Comparison of ENCODE assay signal across 7 cellular contexts in the genomic region with DNA sequence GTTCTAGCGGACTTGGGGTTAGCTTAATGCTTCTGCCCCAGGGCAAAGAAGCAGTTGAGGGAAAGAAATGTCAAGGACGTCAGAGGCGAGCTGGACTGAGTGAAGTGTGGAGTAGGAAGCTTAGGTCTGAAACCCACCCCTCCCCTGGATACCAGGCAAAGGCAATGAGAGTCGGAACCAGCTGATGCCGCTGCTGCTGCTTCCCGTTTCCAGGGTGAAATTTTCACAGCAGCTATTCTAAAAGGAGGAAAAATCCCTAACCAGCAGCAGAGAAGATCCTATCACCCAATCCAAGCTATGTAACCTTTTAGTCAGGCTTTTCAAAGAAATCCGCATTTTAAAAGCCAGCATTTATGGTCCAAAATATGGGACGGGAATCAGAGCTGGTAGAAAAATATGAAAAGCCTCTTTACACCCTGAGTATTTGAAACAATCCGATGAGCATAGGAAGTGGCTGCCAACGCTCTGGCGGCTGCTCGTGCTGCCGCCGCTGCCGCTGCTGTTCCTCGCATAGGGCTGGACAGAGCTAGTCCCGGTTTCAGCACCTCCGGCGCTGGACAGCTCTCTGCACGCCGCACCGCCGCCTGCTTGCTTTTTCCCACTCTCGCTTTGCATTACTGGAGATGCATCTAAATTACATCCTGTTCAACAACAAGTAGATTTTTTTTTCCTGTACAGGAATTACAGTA.
DNase-seq lines count a peak whose midpoint lies in the region; ATAC-seq and TF ChIP-seq lines count a peak whose summit lies in the region.

No MANE protein-coding gene starts in this region.

- H3K4me1 ChIP-seq in tibial nerve: no peaks in the 10 kb centered on the region

- H3K27ac Mint-ChIP-seq in activated CD4-positive, alpha-beta T cell treated with anti-CD3 and anti-CD28 coated beads, Interleukin-2, amount 10 ng/mL, durations not matched to agents 7 days and 5 days: no peak overlapping the region

- TF ChIP-seq EP300 in tibial nerve (IDR thresholded peaks at IDR 0.05): peak in 1 of 2 donors; percentile 19

- H3K9me3 ChIP-seq in tibial nerve: no peaks in the 10 kb centered on the region

- no peaks in the 10 kb centered on the region for H3K9me3 Mint-ChIP-seq in activated CD4-positive, alpha-beta T cell treated with anti-CD3 and anti-CD28 coated beads, Interleukin-2, amount 10 ng/mL, durations not matched to agents 7 days and 5 days

- POLR2A ChIA-PET in activated CD4-positive, alpha-beta T cell treated with anti-CD3 and anti-CD28 coated beads, Interleukin-2, amount 10 ng/mL, durations not matched to agents 7 days and 5 days (lab: Charles Lee): no interaction called here

- no peaks in the 10 kb centered on the region for H3K27me3 Mint-ChIP-seq in activated CD4-positive, alpha-beta T cell treated with anti-CD3 and anti-CD28 coated beads, Interleukin-2, amount 10 ng/mL, durations not matched to agents 7 days and 5 days

- DNase-seq in NCI-H1048 (lab: John Stamatoyannopoulos, UW): peak; percentile 44
- peak; percentile 59 for DNase-seq in activated CD4-positive, alpha-beta T cell treated with anti-CD3 and anti-CD28 coated beads, Interleukin-2, amount 10 ng/mL, durations not matched to agents 7 days and 5 days
- peak; percentile 7 for DNase-seq in epithelial cell of proximal tubule (ENCODE audit: low read depth)
- peak; percentile 79 for DNase-seq in mucosa of gallbladder (ENCODE audit: low spot score)
- DNase-seq in tibial nerve (ENCODE audit: low spot score in 2 of 2): peak; percentile 11 to 22

- TF ChIP-seq CTCF in epithelial cell of proximal tubule (conservative IDR thresholded peaks at IDR 0.05; ENCODE audit: low read depth, low read length) (no peak), tibial nerve (IDR thresholded peaks at IDR 0.05) (no peak)

- H3K4me3 Mint-ChIP-seq in activated CD4-positive, alpha-beta T cell treated with anti-CD3 and anti-CD28 coated beads, Interleukin-2, amount 10 ng/mL, durations not matched to agents 7 days and 5 days: no peak overlapping the region

- H3K4me3 ChIP-seq in epithelial cell of proximal tubule (ENCODE audit: low read depth, low read length) (no peak overlapping the region), tibial nerve (no peak overlapping the region)

- no peak overlapping the region for H3K27ac ChIP-seq in tibial nerve

- ATAC-seq in GM18858 (IDR thresholded peaks at IDR 0.05; ENCODE audit: unreplicated experiment) (peak; percentile 93), HG02678 (IDR thresholded peaks at IDR 0.05; ENCODE audit: unreplicated experiment) (peak; percentile 93)

- H3K36me3 Mint-ChIP-seq in activated CD4-positive, alpha-beta T cell treated with anti-CD3 and anti-CD28 coated beads, Interleukin-2, amount 10 ng/mL, durations not matched to agents 7 days and 5 days (ENCODE audit: low read depth): no peaks in the 10 kb centered on the region

- CTCF ChIA-PET in activated CD4-positive, alpha-beta T cell treated with anti-CD3 and anti-CD28 coated beads, Interleukin-2, amount 10 ng/mL, durations not matched to agents 7 days and 5 days (lab: Charles Lee): no interaction called here

- no peaks in the 10 kb centered on the region for H3K27me3 ChIP-seq in tibial nerve

- no peak for TF ChIP-seq POLR2A in tibial nerve (IDR thresholded peaks at IDR 0.05)

- 5 to 6% methylated on average over 24 of the region's 24 CpGs for WGBS in tibial nerve, 2 donors

- H3K36me3 ChIP-seq in tibial nerve: no peaks in the 10 kb centered on the region

- H3K4me1 Mint-ChIP-seq in activated CD4-positive, alpha-beta T cell treated with anti-CD3 and anti-CD28 coated beads, Interleukin-2, amount 10 ng/mL, durations not matched to agents 7 days and 5 days: no peaks in the 10 kb centered on the region

Comparison
In these comparisons a context has a peak if more than half of its experiments do, and no peak if none do; other contexts are left out.
1. DNase-seq: peak in every context shown above with its lines; median percentile 79 in mucosa of gallbladder; 59 in activated CD4-positive, alpha-beta T cell treated with anti-CD3 and anti-CD28 coated beads, Interleukin-2, amount 10 ng/mL, durations not matched to agents 7 days and 5 days; 44 in NCI-H1048; 16 in tibial nerve; 7 in epithelial cell of proximal tubule.